Comparison of ENCODE assay signal across 8 cellular contexts in genomic region chr1:218347713-218348627, GRCh38. TPM values are rescaled to one million over a fixed set of nuclear protein-coding genes. Genes with fewer than 3 reads are reported as not detected.
DNase-seq lines count a peak whose midpoint lies in the region; ATAC-seq and TF ChIP-seq lines count a peak whose summit lies in the region.

No MANE protein-coding gene starts in this region.

- H2BK20ac ChIP-seq in H9 (ENCODE audit: low read depth, low read length, poor library complexity, severe bottlenecking), result no peak overlapping the region

- DNase-seq in H9 (no peak), T-helper 17 cell (no peak), hepatic stellate cell (ENCODE audit: low spot score) (peak; percentile 28), NCI-H187 (lab: John Stamatoyannopoulos, UW) (no peak), T-cell (no peak)
- DNase-seq in activated CD4-positive, alpha-beta T cell treated with anti-CD3 and anti-CD28 coated beads, Interleukin-2, amount 50 U/mL, for 4 hours, result no peak
- DNase-seq in activated CD4-positive, alpha-beta memory T cell treated with anti-CD3 and anti-CD28 coated beads for 36 hours, result no peak

- H3K27me3 Mint-ChIP-seq in H9 (ENCODE audit: low read depth) (peaks cover 2% of the 10 kb centered on the region; the same call in 1 of the 2 replicates), T-helper 17 cell (peaks cover 21% of the 10 kb centered on the region), T-cell (peaks cover 18 to 22% of the 10 kb centered on the region in 2 donors)
- H3K27me3 Mint-ChIP-seq in activated CD4-positive, alpha-beta memory T cell treated with anti-CD3 and anti-CD28 coated beads for 36 hours, result peaks cover 37% of the 10 kb centered on the region

- no peak overlapping the region for H3K23ac ChIP-seq in H9 (ENCODE audit: insufficient read length, low read depth, low read length)

- CTCF ChIA-PET in activated CD4-positive, alpha-beta memory T cell treated with anti-CD3 and anti-CD28 coated beads for 36 hours (lab: Charles Lee), result no interaction called here
- CTCF ChIA-PET in T-cell (lab: Charles Lee), result interaction anchor here in 1 of 2 donors (1.5 kb wide), 1 partner anchor 18 kb away, joined by 5 read pairs; no protein-coding TSS in a partner anchor

- H3K4me3 Mint-ChIP-seq in H9 (no peak overlapping the region; a peak in 2 of 5 replicates), T-helper 17 cell (peak overlapping the region; percentile 31), T-cell (no peak overlapping the region)
- no peak overlapping the region for H3K4me3 Mint-ChIP-seq in activated CD4-positive, alpha-beta memory T cell treated with anti-CD3 and anti-CD28 coated beads for 36 hours

- H2BK12ac ChIP-seq in H9 (ENCODE audit: insufficient read length, low read depth, low read length), result no peak overlapping the region

- H3K23me2 ChIP-seq in H9 (ENCODE audit: insufficient read length, low read depth, low read length, poor library complexity, severe bottlenecking), result peaks cover 20% of the 10 kb centered on the region

- H2BK5ac ChIP-seq in H9 (ENCODE audit: insufficient read length, low read length), result no peak overlapping the region

- no peaks in the 10 kb centered on the region for H3K36me3 ChIP-seq in skeletal muscle satellite cell (ENCODE audit: insufficient read depth, low read length)

- no peak overlapping the region for H3K56ac ChIP-seq in H9 (ENCODE audit: insufficient read length, low read depth, low read length)

- H3K4ac ChIP-seq in H9 (ENCODE audit: low read depth, low read length), result no peak overlapping the region

- no peaks in the 10 kb centered on the region for H3K79me1 ChIP-seq in H9 (ENCODE audit: insufficient read depth, low read depth, low read length, poor library complexity, severe bottlenecking)

- H3K36me3 Mint-ChIP-seq in H9 (ENCODE audit: insufficient read depth in 1 of 3, low read depth in 3 of 3), result peaks cover 0 to 1% (median 0%) of the 10 kb centered on the region in 3 experiments; a peak in 1 of 7 replicates
- no peaks in the 10 kb centered on the region for H3K36me3 Mint-ChIP-seq in T-helper 17 cell (ENCODE audit: low read depth)
- no peaks in the 10 kb centered on the region for H3K36me3 Mint-ChIP-seq in activated CD4-positive, alpha-beta memory T cell treated with anti-CD3 and anti-CD28 coated beads for 36 hours
- H3K36me3 Mint-ChIP-seq in T-cell, result peaks cover 4% of the 10 kb centered on the region

- peak overlapping the region; percentile 24 for H2AFZ ChIP-seq in H9 (ENCODE audit: low read length)

- H3K4me1 ChIP-seq in H9 (ENCODE audit: insufficient read depth, low read length) (no peaks in the 10 kb centered on the region), skeletal muscle satellite cell (ENCODE audit: control insufficient read depth, insufficient read depth, low read length) (peaks cover 38% of the 10 kb centered on the region)

- no peak overlapping the region for H3K18ac ChIP-seq in H9 (ENCODE audit: insufficient read length, low read depth, low read length)

- H3K27me3 ChIP-seq in H9 (ENCODE audit: insufficient read depth, low read length), result no peaks in the 10 kb centered on the region; the same call in 1 of the 2 replicates
- H3K27me3 ChIP-seq in skeletal muscle satellite cell (ENCODE audit: control insufficient read depth, insufficient read depth, low read length), result no peaks in the 10 kb centered on the region

- H2AK5ac ChIP-seq in H9 (ENCODE audit: insufficient read length, low read length), result no peak overlapping the region

- no peaks in the 10 kb centered on the region for H3K9me3 ChIP-seq in H9 (ENCODE audit: control insufficient read depth, low read depth, low read length)
- H3K9me3 ChIP-seq in T-helper 17 cell (ENCODE audit: control insufficient read depth, low read length, poor library complexity, severe bottlenecking), result no peaks in the 10 kb centered on the region
- no peaks in the 10 kb centered on the region for H3K9me3 ChIP-seq in skeletal muscle satellite cell (replicated peaks; ENCODE audit: low read length)

- no peak for ATAC-seq in T-helper 17 cell
- ATAC-seq in T-cell (replicated peaks in 1 of 4), result no peak

- no peak overlapping the region for H3K9ac ChIP-seq in H9 (ENCODE audit: extremely low read depth, insufficient read length, low read length)
- peak overlapping the region; percentile 93 for H3K9ac ChIP-seq in skeletal muscle satellite cell (ENCODE audit: low read depth, low read length)

- H3K79me2 ChIP-seq in H9 (ENCODE audit: insufficient read depth, low read length), result no peaks in the 10 kb centered on the region

- H3K14ac ChIP-seq in H9 (ENCODE audit: insufficient read depth, low read length), result no peak overlapping the region

- no peaks in the 10 kb centered on the region for H4K20me1 ChIP-seq in H9 (ENCODE audit: control insufficient read depth, insufficient read depth, insufficient read length)

- POLR2A ChIA-PET in activated CD4-positive, alpha-beta memory T cell treated with anti-CD3 and anti-CD28 coated beads for 36 hours (lab: Charles Lee), result interaction anchor here (0.6 kb wide), 1 partner anchor 19 kb away, joined by 3 read pairs; no protein-coding TSS in a partner anchor
- POLR2A ChIA-PET in T-cell (lab: Charles Lee), result interaction anchor here in 1 of 2 donors (0.7 kb wide), 1 partner anchor 123 kb away, joined by 3 read pairs; no protein-coding TSS in a partner anchor

- H3K4me1 Mint-ChIP-seq in H9, result peaks cover 25 to 31% of the 10 kb centered on the region in 2 experiments
- H3K4me1 Mint-ChIP-seq in T-helper 17 cell, result peaks cover 38% of the 10 kb centered on the region
- peaks cover 38% of the 10 kb centered on the region for H3K4me1 Mint-ChIP-seq in activated CD4-positive, alpha-beta memory T cell treated with anti-CD3 and anti-CD28 coated beads for 36 hours (ENCODE audit: low read depth)
- peaks cover 35 to 39% (median 38%) of the 10 kb centered on the region in 3 donors for H3K4me1 Mint-ChIP-seq in T-cell

- H4K8ac ChIP-seq in H9 (replicated peaks; ENCODE audit: insufficient read length, low read depth, low read length), result no peak overlapping the region

- peak overlapping the region; percentile 87 for H3K4me3 ChIP-seq in skeletal muscle satellite cell (ENCODE audit: low read length)

- H4K91ac ChIP-seq in H9 (ENCODE audit: insufficient read length, low read depth, low read length), result no peak overlapping the region

- H3K27ac Mint-ChIP-seq in H9 (no peak overlapping the region), T-helper 17 cell (no peak overlapping the region), T-cell (no peak overlapping the region)
- no peak overlapping the region for H3K27ac Mint-ChIP-seq in activated CD4-positive, alpha-beta memory T cell treated with anti-CD3 and anti-CD28 coated beads for 36 hours

- no peak overlapping the region for H3K27ac ChIP-seq in H9 (ENCODE audit: insufficient read length, low read depth, low read length)

- WGBS in H9 (ENCODE audit: extremely low coverage, insufficient read length, low lambda C conversion rate), result no CpG with 5 or more reads among the region's 9 CpGs

- intact Hi-C loops in activated CD4-positive, alpha-beta memory T cell treated with anti-CD3 and anti-CD28 coated beads for 36 hours (cut with micrococcal nuclease), result loop anchor here (5.0 to 10.0 kb wide), 2 partner anchors 61 to 1217 kb away; partner anchors contain the start of gene RRP15

- TF ChIP-seq CTCF in H9 (conservative IDR thresholded peaks at IDR 0.05), result no peak

- no peak overlapping the region for H2BK120ac ChIP-seq in H9 (ENCODE audit: low read depth, low read length, poor library complexity, severe bottlenecking)

- no peaks in the 10 kb centered on the region for H3K9me3 Mint-ChIP-seq in H9
- no peaks in the 10 kb centered on the region for H3K9me3 Mint-ChIP-seq in activated CD4-positive, alpha-beta memory T cell treated with anti-CD3 and anti-CD28 coated beads for 36 hours
- no peaks in the 10 kb centered on the region for H3K9me3 Mint-ChIP-seq in T-cell

- H2BK15ac ChIP-seq in H9 (ENCODE audit: low read depth, low read length), result no peak overlapping the region

- no peak overlapping the region for H3T11ph ChIP-seq in H9 (ENCODE audit: low read length)

- no peak overlapping the region for H4K5ac ChIP-seq in H9 (ENCODE audit: insufficient read length, low read depth, low read length)

- peak overlapping the region; percentile 84 for H3K4me2 ChIP-seq in H9 (ENCODE audit: insufficient read depth, insufficient read length, low read length)
- H3K4me2 ChIP-seq in skeletal muscle satellite cell (ENCODE audit: low read length), result peak overlapping the region; percentile 88

RNA-seq across cellular contexts. Expression of gene TGFB2, which starts 2.8 kb away (rescaled TPM):
- 0.13 TPM in 1 of 2 replicates, not detected in the other for total RNA-seq in H9 (2021)
- 1 to 10 TPM in 1 of 2 donors, under 1 TPM in 1; 0.17 to 3.0 TPM for total RNA-seq in T-helper 17 cell
- 3.0 and 3.5 TPM in 2 replicates for total RNA-seq in skeletal muscle satellite cell (2012; rRNA removed)
- not detected for total RNA-seq in activated CD4-positive, alpha-beta memory T cell treated with anti-CD3 and anti-CD28 coated beads for 36 hours
- total RNA-seq in T-cell, result under 1 TPM in 3 of 5 donors, not detected in 2; 0.06 to 0.23 (median 0.23) TPM
